Comparison of ENCODE assay signal across 31 cellular contexts in the genomic region with DNA sequence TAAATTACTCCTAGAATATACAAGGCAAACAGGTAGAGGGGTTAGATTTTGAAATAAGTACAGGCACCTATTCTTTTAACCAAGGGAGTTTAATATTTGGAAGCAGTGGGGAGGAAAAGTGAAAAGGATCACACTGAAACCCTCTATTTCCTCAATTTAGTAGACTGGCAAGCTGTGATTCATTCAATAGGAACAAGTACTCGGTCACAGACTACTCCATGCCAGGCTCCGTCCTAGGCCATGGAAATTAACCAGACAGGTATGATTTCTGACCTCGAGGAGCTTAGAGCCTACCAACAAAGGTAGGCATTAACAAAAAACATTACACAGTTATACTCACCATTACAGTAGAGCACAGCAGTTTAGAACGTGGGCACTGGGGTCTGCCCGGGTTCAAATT.
"Had no signal": no experiment of that assay in that cellular context is flagged by ENCODE, and none has a peak within 500 bp of the region (broad histone marks: within the 10 kb centered on the region; RNA-seq: fewer than 3 reads in every experiment).

No MANE protein-coding gene starts in this region.

- H3K9me3 Mint-ChIP-seq: activated B cell treated with CpG ODN at 0.5 μM for 24 hours; activated naive CD8-positive, alpha-beta T cell treated with anti-CD3 and anti-CD28 coated beads, Interleukin-2, amount 50 U/mL, for 24 hours; activated T-cell treated with anti-CD3 and anti-CD28 coated beads, Interleukin-2, amount 50 U/mL, for 24 hours; activated T-helper 1 cell treated with anti-CD3 and anti-CD28 coated beads, Interleukin-12 subunit alpha, Interleukin-12 subunit beta, Interleukin-2, Interleukin-4 antibody, amounts not matched to agents 30 ng/mL and 10 ng/mL and 1 ng/mL, durations not matched to agents 14 hours and 24 hours and 36 hours; brain; T-cell had no signal

- H3K9me3 ChIP-seq: MG63 had no signal

- H3K27me3 ChIP-seq: MG63 had no signal

- ATAC-seq: activated CD8-positive, alpha-beta memory T cell treated with anti-CD3 and anti-CD28 coated beads, Interleukin-2, amount 10 ng/mL, durations not matched to agents 7 days and 5 days; activated naive CD4-positive, alpha-beta T cell treated with anti-CD3 and anti-CD28 coated beads, Interleukin-2, amount 50 U/mL, for 72 hours; activated naive CD8-positive, alpha-beta T cell treated with anti-CD3 and anti-CD28 coated beads, Interleukin-2, amount 50 U/mL, for 24 hours; Panc1; Right ventricle myocardium inferior; T-cell had no signal

- H3K4me3 ChIP-seq: MG63, SK-N-MC had no signal

- DNase-seq: activated B cell treated with CpG ODN at 0.5 μM for 24 hours; activated CD4-positive, alpha-beta T cell treated with anti-CD3 and anti-CD28 coated beads for 1 hour; activated CD4-positive, alpha-beta T cell treated with anti-CD3 and anti-CD28 coated beads, Interleukin-2, amount 10 ng/mL, durations not matched to agents 24 days and 14 days; activated CD4-positive, alpha-beta T cell treated with anti-CD3 and anti-CD28 coated beads, Interleukin-2, amount 50 U/mL, for 48 hours; activated CD8-positive, alpha-beta memory T cell treated with anti-CD3 and anti-CD28 coated beads, Interleukin-2, amount 10 ng/mL, durations not matched to agents 7 days and 5 days; activated effector memory CD4-positive, alpha-beta T cell treated with Interleukin-2 at 50 U/mL for 16 hours; activated naive CD4-positive, alpha-beta T cell; activated naive CD8-positive, alpha-beta T cell treated with anti-CD3 and anti-CD28 coated beads, Interleukin-2, amount 50 U/mL, for 24 hours; activated T-cell treated with anti-CD3 and anti-CD28 coated beads, Interleukin-2, amount 50 U/mL, for 24 hours; amniotic stem cell; MG63; MV-4-11; NCI-H1092 treated with DMSO at 0.1 percent for 48 hours; NCI-H1417 treated with DMSO at 0.1 percent for 48 hours; NCI-H1694; NCI-H2029 treated with DMSO at 0.1 percent for 48 hours; NCI-H345; NCI-H510A; NCI-H526 treated with DMSO at 0.1 percent for 48 hours; NK-92 treated with Interleukin-12 subunit alpha and Interleukin-12 subunit beta, amount 100 ng/mL, for 24 hours; OCI-M1; RPMI8226; T-cell; T-helper 2 cell; T1000 had no signal

- H3K27me3 Mint-ChIP-seq: activated B cell treated with CpG ODN at 0.5 μM for 24 hours; activated CD4-positive, alpha-beta T cell treated with anti-CD3 and anti-CD28 coated beads, Interleukin-2, amount 10 ng/mL, durations not matched to agents 24 days and 14 days; activated CD8-positive, alpha-beta memory T cell treated with anti-CD3 and anti-CD28 coated beads, Interleukin-2, amount 10 ng/mL, durations not matched to agents 7 days and 5 days; activated naive CD8-positive, alpha-beta T cell treated with anti-CD3 and anti-CD28 coated beads, Interleukin-2, amount 50 U/mL, for 24 hours; activated T-cell treated with anti-CD3 and anti-CD28 coated beads, Interleukin-2, amount 50 U/mL, for 24 hours; brain; T-cell had no signal

- H3K36me3 Mint-ChIP-seq: activated naive CD4-positive, alpha-beta T cell treated with anti-CD3 and anti-CD28 coated beads, Interleukin-2, amount 50 U/mL, for 72 hours had no signal

- H3K4me3 Mint-ChIP-seq: activated CD4-positive, alpha-beta T cell treated with anti-CD3 and anti-CD28 coated beads, Interleukin-2, amount 10 ng/mL, durations not matched to agents 24 days and 14 days; activated CD8-positive, alpha-beta memory T cell treated with anti-CD3 and anti-CD28 coated beads, Interleukin-2, amount 10 ng/mL, durations not matched to agents 7 days and 5 days; activated naive CD8-positive, alpha-beta T cell treated with anti-CD3 and anti-CD28 coated beads, Interleukin-2, amount 50 U/mL, for 24 hours; activated T-cell treated with anti-CD3 and anti-CD28 coated beads, Interleukin-2, amount 50 U/mL, for 24 hours; activated T-helper 1 cell treated with anti-CD3 and anti-CD28 coated beads, Interleukin-12 subunit alpha, Interleukin-12 subunit beta, Interleukin-2, Interleukin-4 antibody, amounts not matched to agents 30 ng/mL and 10 ng/mL and 1 ng/mL, durations not matched to agents 14 hours and 24 hours and 36 hours; brain; T-cell had no signal

- H3K27ac Mint-ChIP-seq: activated CD4-positive, alpha-beta T cell treated with anti-CD3 and anti-CD28 coated beads, Interleukin-2, amount 10 ng/mL, durations not matched to agents 24 days and 14 days; activated CD8-positive, alpha-beta memory T cell treated with anti-CD3 and anti-CD28 coated beads, Interleukin-2, amount 10 ng/mL, durations not matched to agents 7 days and 5 days; activated naive CD8-positive, alpha-beta T cell treated with anti-CD3 and anti-CD28 coated beads, Interleukin-2, amount 50 U/mL, for 24 hours; activated T-helper 1 cell treated with anti-CD3 and anti-CD28 coated beads, Interleukin-12 subunit alpha, Interleukin-12 subunit beta, Interleukin-2, Interleukin-4 antibody, amounts not matched to agents 30 ng/mL and 10 ng/mL and 1 ng/mL, durations not matched to agents 14 hours and 24 hours and 36 hours; T-cell had no signal

- H3K36me3 ChIP-seq: MG63 had no signal

- H3K27ac ChIP-seq: SK-N-MC had no signal
